ENCODE assay signal across 22 cellular contexts in genomic region chr1:75795703-75796193, GRCh38. TPM values are rescaled to one million over a fixed set of nuclear protein-coding genes. Genes with fewer than 3 reads are reported as not detected.
DNase-seq lines count a peak whose midpoint lies in the region; ATAC-seq, FAIRE-seq and TF ChIP-seq lines count a peak whose summit lies in the region.
"Had no signal": no experiment of that assay in that cellular context is flagged by ENCODE, and none has a peak within 500 bp of the region (broad histone marks: within the 10 kb centered on the region; RNA-seq: fewer than 3 reads in every experiment).

No MANE protein-coding gene starts in this region.

- H3K9ac ChIP-seq in astrocyte (ENCODE audit: low read length): no peak overlapping the region
- H3K9ac ChIP-seq: BLaER1 treated with 17β-estradiol and CSF1 and Interleukin-3, amounts not matched to agents 10 nM and 100 nM had no signal

- H3K27me3 ChIP-seq in astrocyte (ENCODE audit: insufficient read depth, low read length): no peaks in the 10 kb centered on the region
- H3K27me3 ChIP-seq: ascending aorta; BLaER1 treated with 17β-estradiol and CSF1 and Interleukin-3, amounts not matched to agents 10 nM and 100 nM; colonic mucosa; hepatocyte; tibial nerve had no signal

- H3K4me2 ChIP-seq in astrocyte (ENCODE audit: low read length): no peak overlapping the region
- H3K4me2 ChIP-seq: BLaER1 treated with 17β-estradiol and CSF1 and Interleukin-3, amounts not matched to agents 10 nM and 100 nM; hepatocyte had no signal

- peaks cover 22% of the 10 kb centered on the region for H3K4me1 Mint-ChIP-seq in astrocyte (ENCODE audit: low read depth, unreplicated experiment)

- no peak overlapping the region for H3K4me3 Mint-ChIP-seq in astrocyte (ENCODE audit: unreplicated experiment)
- H3K4me3 Mint-ChIP-seq: activated CD4-positive, alpha-beta memory T cell treated with anti-CD3 and anti-CD28 coated beads for 36 hours; nephron had no signal

- peaks cover 64% of the 10 kb centered on the region for H4K20me1 ChIP-seq in astrocyte (ENCODE audit: insufficient read depth, low read length)

- H3K9me3 ChIP-seq in astrocyte (ENCODE audit: insufficient read depth, low read depth, low read length): no peaks in the 10 kb centered on the region
- H3K9me3 ChIP-seq: ascending aorta; BLaER1 treated with 17β-estradiol and CSF1 and Interleukin-3, amounts not matched to agents 10 nM and 100 nM; colonic mucosa; tibial nerve had no signal

- no peak overlapping the region for H3K27ac ChIP-seq in astrocyte (ENCODE audit: low read depth, low read length)
- H3K27ac ChIP-seq: ascending aorta; BLaER1 treated with 17β-estradiol and CSF1 and Interleukin-3, amounts not matched to agents 10 nM and 100 nM; colonic mucosa; hepatocyte; tibial nerve had no signal

- FAIRE-seq in astrocyte (lab: Jason Lieb, UNC): no peak
- FAIRE-seq: A204.1, small intestine, TTC549 had no signal

- no peak overlapping the region for H2AFZ ChIP-seq in astrocyte (ENCODE audit: low read depth, low read length)
- H2AFZ ChIP-seq: hepatocyte had no signal

- H3K79me2 ChIP-seq in astrocyte (ENCODE audit: insufficient read depth, low read length): peaks cover 25% of the 10 kb centered on the region

- DNase-seq in NCI-H82 (lab: John Stamatoyannopoulos, UW) (peak; percentile 63), NCI-H82 treated with DMSO at 0.1 percent for 48 hours (lab: John Stamatoyannopoulos, UW; ENCODE audit: unreplicated experiment) (no peak), GM12865 (ENCODE audit: low read depth) (peak; percentile 40), M059J (ENCODE audit: low read depth) (peak; percentile 10), astrocyte (ENCODE audit: low read depth) (no peak), H4 (ENCODE audit: low spot score) (no peak), T1000 (lab: John Stamatoyannopoulos, UW) (no peak)
- DNase-seq: activated CD4-positive, alpha-beta memory T cell treated with anti-CD3 and anti-CD28 coated beads for 36 hours; activated effector memory CD4-positive, alpha-beta T cell treated with Interleukin-2 at 50 U/mL for 16 hours; colonic mucosa; islet precursor cell; mesendoderm; NCI-H2029 treated with DMSO at 0.1 percent for 48 hours; small intestine had no signal

- H3K4me1 ChIP-seq in astrocyte (ENCODE audit: insufficient read depth, low read length): peaks cover 4% of the 10 kb centered on the region
- H3K4me1 ChIP-seq: colonic mucosa had no signal

- no peak for ATAC-seq in HG02973 (IDR thresholded peaks at IDR 0.05; ENCODE audit: unreplicated experiment)

- no peak for TF ChIP-seq CTCF in GM12865 (IDR thresholded peaks at IDR 0.05; ENCODE audit: insufficient read depth, low read depth, low read length, missing control alignments)
- TF ChIP-seq CTCF in astrocyte (IDR thresholded peaks at IDR 0.05; ENCODE audit: insufficient read depth, low read depth, low read length): no peak

- H3K36me3 Mint-ChIP-seq in astrocyte (ENCODE audit: low read depth, unreplicated experiment): peaks cover 24% of the 10 kb centered on the region

- H3K27me3 Mint-ChIP-seq in astrocyte (ENCODE audit: low read depth, unreplicated experiment): no peaks in the 10 kb centered on the region
- H3K27me3 Mint-ChIP-seq: activated CD4-positive, alpha-beta memory T cell treated with anti-CD3 and anti-CD28 coated beads for 36 hours had no signal

- H3K9me3 Mint-ChIP-seq in astrocyte (ENCODE audit: unreplicated experiment): peaks cover 3% of the 10 kb centered on the region
- H3K9me3 Mint-ChIP-seq: activated CD4-positive, alpha-beta memory T cell treated with anti-CD3 and anti-CD28 coated beads for 36 hours; nephron had no signal

- H3K36me3 ChIP-seq in astrocyte (ENCODE audit: insufficient read depth, low read length): peaks cover 65% of the 10 kb centered on the region

- H3K27ac Mint-ChIP-seq in astrocyte (ENCODE audit: unreplicated experiment): peak overlapping the region; percentile 31

- H3K4me3 ChIP-seq in GM12865 (ENCODE audit: low read depth, low read length) (no peak overlapping the region), astrocyte (ENCODE audit: insufficient read depth, low read depth, low read length) (no peak overlapping the region)
- H3K4me3 ChIP-seq: ascending aorta; BLaER1 treated with 17β-estradiol and CSF1 and Interleukin-3, amounts not matched to agents 10 nM and 100 nM; colonic mucosa; hepatocyte; tibial nerve had no signal

RNA-seq across cellular contexts. Expression of gene MSH4, which starts 0.9 kb away (rescaled TPM):
- not detected in 2 replicates for total RNA-seq in M059J (2014; rRNA removed; shearing (Covaris generic))
- total RNA-seq in astrocyte: 0.34 and 0.43 TPM in 2 replicates
- total RNA-seq in H4 (2014; rRNA removed; shearing (Covaris generic)): not detected in 2 replicates
- total RNA-seq: ascending aorta had no signal

RNA-seq across cellular contexts. Expression of gene RABGGTB, which starts 9.7 kb away (rescaled TPM):
- total RNA-seq in M059J (2014; rRNA removed; shearing (Covaris generic)): 49.8 and 67.4 TPM in 2 replicates
- total RNA-seq in astrocyte: 96.7 and 108 TPM in 2 replicates
- 93.1 and 101 TPM in 2 replicates for total RNA-seq in H4 (2014; rRNA removed; shearing (Covaris generic))

Comparison
In these comparisons a context has a peak if more than half of its experiments do, and no peak if none do; other contexts are left out.
1. DNase-seq: peak in NCI-H82 (single experiment), GM12865 (single experiment) and M059J (single experiment); none in NCI-H82 treated with DMSO at 0.1 percent for 48 hours (single experiment), astrocyte (single experiment), H4 (single experiment) and T1000 (single experiment).